1 cellular context compared by ENCODE assay signal in the genomic region with DNA sequence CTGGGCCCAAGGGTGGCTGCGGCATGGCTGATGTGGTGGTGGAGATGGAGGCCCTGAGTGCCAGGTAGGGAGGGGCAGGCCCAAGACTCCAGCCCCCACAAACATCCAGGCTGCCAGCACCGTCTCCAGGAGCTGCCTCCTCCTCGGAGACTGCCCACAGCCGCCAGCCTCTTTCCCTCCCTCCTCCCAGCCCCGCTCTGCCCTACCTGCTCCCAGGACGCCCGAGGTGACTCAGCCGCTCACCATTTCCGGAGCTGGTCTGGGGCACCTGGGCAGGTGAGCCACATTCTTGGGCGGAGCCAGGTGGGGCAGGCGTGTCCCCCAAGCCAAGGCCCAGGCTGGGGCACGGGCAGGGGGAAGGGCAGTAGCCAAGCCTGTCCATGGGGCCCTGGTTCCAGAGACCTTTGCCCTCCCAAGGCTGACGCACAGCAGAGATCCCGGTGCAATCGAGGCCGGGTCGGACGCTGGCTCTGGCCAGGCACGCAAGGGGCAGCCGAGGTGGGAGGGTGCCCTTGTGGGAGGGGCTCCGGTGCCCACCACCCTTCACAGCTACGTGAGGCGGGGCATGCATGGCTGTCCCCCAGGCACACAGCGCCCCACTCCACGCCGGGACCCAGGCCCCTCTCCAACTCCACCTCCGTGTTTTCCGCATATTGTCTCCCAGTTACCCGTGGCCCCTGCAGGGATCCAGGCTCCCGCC.
TF ChIP-seq lines count a peak whose summit lies in the region.

No MANE protein-coding gene starts in this region.

TF ChIP-seq in HepG2, 621 proteins besides CTCF, POLR2A, EP300 and RAD21 (continued from another document):
- TF ChIP-seq, protein P1, sequence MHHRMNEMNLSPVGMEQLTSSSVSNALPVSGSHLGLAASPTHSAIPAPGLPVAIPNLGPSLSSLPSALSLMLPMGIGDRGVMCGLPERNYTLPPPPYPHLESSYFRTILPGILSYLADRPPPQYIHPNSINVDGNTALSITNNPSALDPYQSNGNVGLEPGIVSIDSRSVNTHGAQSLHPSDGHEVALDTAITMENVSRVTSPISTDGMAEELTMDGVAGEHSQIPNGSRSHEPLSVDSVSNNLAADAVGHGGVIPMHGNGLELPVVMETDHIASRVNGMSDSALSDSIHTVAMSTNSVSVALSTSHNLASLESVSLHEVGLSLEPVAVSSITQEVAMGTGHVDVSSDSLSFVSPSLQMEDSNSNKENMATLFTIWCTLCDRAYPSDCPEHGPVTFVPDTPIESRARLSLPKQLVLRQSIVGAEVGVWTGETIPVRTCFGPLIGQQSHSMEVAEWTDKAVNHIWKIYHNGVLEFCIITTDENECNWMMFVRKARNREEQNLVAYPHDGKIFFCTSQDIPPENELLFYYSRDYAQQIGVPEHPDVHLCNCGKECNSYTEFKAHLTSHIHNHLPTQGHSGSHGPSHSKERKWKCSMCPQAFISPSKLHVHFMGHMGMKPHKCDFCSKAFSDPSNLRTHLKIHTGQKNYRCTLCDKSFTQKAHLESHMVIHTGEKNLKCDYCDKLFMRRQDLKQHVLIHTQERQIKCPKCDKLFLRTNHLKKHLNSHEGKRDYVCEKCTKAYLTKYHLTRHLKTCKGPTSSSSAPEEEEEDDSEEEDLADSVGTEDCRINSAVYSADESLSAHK (CRISPR knock-in tag; IDR thresholded peaks at IDR 0.05; ENCODE audit: borderline replicate concordance) = no peak
- TF ChIP-seq, protein P2, sequence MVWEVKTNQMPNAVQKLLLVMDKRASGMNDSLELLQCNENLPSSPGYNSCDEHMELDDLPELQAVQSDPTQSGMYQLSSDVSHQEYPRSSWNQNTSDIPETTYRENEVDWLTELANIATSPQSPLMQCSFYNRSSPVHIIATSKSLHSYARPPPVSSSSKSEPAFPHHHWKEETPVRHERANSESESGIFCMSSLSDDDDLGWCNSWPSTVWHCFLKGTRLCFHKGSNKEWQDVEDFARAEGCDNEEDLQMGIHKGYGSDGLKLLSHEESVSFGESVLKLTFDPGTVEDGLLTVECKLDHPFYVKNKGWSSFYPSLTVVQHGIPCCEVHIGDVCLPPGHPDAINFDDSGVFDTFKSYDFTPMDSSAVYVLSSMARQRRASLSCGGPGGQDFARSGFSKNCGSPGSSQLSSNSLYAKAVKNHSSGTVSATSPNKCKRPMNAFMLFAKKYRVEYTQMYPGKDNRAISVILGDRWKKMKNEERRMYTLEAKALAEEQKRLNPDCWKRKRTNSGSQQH (CRISPR knock-in tag; IDR thresholded peaks at IDR 0.05; ENCODE audit: low read depth) = no peak
- TF ChIP-seq ZNF354B (CRISPR knock-in tag; IDR thresholded peaks at IDR 0.05) (no peak), PHF21A (CRISPR knock-in tag; IDR thresholded peaks at IDR 0.05) (no peak), MEIS2 (CRISPR knock-in tag; IDR thresholded peaks at IDR 0.05) (no peak), SMYD3 (CRISPR knock-in tag; IDR thresholded peaks at IDR 0.05) (no peak), RCOR2 (CRISPR knock-in tag; IDR thresholded peaks at IDR 0.05) (no peak), ZBTB21 (CRISPR knock-in tag; IDR thresholded peaks at IDR 0.05) (no peak), SRSF1 (optimal IDR thresholded peaks at IDR 0.05; ENCODE audit: low read depth, low read length) (no peak), AGO2 (optimal IDR thresholded peaks at IDR 0.05; ENCODE audit: low read depth, low read length) (no peak), RXRB (CRISPR knock-in tag; IDR thresholded peaks at IDR 0.05; ENCODE audit: borderline replicate concordance) (0 out of 2 replicates have a peak, but pooled peaks have one; percentile 11), SYNCRIP (IDR thresholded peaks at IDR 0.05; ENCODE audit: insufficient read depth, low read depth, low read length) (no peak), ZNF205 (CRISPR knock-in tag; IDR thresholded peaks at IDR 0.05) (no peak), ZC3H4 (CRISPR knock-in tag; IDR thresholded peaks at IDR 0.05; ENCODE audit: borderline replicate concordance) (no peak), CCAR2 (optimal IDR thresholded peaks at IDR 0.05; ENCODE audit: low read depth, low read length) (no peak), ZBTB38 (CRISPR knock-in tag; IDR thresholded peaks at IDR 0.05) (peak; percentile 49), ZNF138 (CRISPR knock-in tag; IDR thresholded peaks at IDR 0.05; ENCODE audit: low read depth) (no peak), RBFOX2 (IDR thresholded peaks at IDR 0.05; ENCODE audit: low read depth, low read length) (peak; percentile 68), NFYB (CRISPR knock-in tag; IDR thresholded peaks at IDR 0.05) (no peak), TCF12 (IDR thresholded peaks at IDR 0.05) (no peak), TCF12 (CRISPR knock-in tag; IDR thresholded peaks at IDR 0.05) (0 out of 2 replicates have a peak, but pooled peaks have one; percentile 25), RFX5 (IDR thresholded peaks at IDR 0.05; ENCODE audit: low read depth, low read length) (no peak), ZNF672 (CRISPR knock-in tag; IDR thresholded peaks at IDR 0.05) (no peak), ZNF430 (CRISPR knock-in tag; IDR thresholded peaks at IDR 0.05) (no peak), HOXD1 (CRISPR knock-in tag; IDR thresholded peaks at IDR 0.05) (no peak), ZNF329 (CRISPR knock-in tag; IDR thresholded peaks at IDR 0.05; ENCODE audit: low read depth) (no peak), POLR2G (IDR thresholded peaks at IDR 0.05; ENCODE audit: low read depth, low read length) (no peak), TRIM24 (CRISPR knock-in tag; IDR thresholded peaks at IDR 0.05) (no peak), ZFX (CRISPR knock-in tag; IDR thresholded peaks at IDR 0.05; ENCODE audit: low read depth) (peak; percentile 43; the same call in 1 of the 2 replicates), ZNF850 (CRISPR knock-in tag; conservative IDR thresholded peaks at IDR 0.05) (no peak), CHD2 (IDR thresholded peaks at IDR 0.05; ENCODE audit: low read depth, low read length) (no peak), MED8 (CRISPR knock-in tag; IDR thresholded peaks at IDR 0.05; ENCODE audit: insufficient replicate concordance) (no peak), ZNF225 (CRISPR knock-in tag; IDR thresholded peaks at IDR 0.05) (peak; percentile 35; the same call in 1 of the 2 replicates)
- TF ChIP-seq, protein P3, sequence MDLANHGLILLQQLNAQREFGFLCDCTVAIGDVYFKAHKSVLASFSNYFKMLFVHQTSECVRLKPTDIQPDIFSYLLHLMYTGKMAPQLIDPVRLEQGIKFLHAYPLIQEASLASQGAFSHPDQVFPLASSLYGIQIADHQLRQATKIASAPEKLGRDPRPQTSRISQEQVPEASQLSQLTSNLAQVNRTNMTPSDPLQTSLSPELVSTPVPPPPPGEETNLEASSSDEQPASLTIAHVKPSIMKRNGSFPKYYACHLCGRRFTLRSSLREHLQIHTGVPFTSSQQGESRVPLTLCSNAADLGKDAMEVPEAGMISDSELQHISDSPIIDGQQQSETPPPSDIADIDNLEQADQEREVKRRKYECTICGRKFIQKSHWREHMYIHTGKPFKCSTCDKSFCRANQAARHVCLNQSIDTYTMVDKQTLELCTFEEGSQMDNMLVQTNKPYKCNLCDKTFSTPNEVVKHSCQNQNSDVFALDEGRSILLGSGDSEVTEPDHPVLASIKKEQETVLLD (CRISPR knock-in tag; IDR thresholded peaks at IDR 0.05; ENCODE audit: low read depth) = no peak
- TF ChIP-seq, protein P4, sequence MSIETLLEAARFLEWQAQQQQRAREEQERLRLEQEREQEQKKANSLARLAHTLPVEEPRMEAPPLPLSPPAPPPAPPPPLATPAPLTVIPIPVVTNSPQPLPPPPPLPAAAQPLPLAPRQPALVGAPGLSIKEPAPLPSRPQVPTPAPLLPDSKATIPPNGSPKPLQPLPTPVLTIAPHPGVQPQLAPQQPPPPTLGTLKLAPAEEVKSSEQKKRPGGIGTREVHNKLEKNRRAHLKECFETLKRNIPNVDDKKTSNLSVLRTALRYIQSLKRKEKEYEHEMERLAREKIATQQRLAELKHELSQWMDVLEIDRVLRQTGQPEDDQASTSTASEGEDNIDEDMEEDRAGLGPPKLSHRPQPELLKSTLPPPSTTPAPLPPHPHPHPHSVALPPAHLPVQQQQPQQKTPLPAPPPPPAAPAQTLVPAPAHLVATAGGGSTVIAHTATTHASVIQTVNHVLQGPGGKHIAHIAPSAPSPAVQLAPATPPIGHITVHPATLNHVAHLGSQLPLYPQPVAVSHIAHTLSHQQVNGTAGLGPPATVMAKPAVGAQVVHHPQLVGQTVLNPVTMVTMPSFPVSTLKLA (IDR thresholded peaks at IDR 0.05) = no peak
- TF ChIP-seq, protein P5, sequence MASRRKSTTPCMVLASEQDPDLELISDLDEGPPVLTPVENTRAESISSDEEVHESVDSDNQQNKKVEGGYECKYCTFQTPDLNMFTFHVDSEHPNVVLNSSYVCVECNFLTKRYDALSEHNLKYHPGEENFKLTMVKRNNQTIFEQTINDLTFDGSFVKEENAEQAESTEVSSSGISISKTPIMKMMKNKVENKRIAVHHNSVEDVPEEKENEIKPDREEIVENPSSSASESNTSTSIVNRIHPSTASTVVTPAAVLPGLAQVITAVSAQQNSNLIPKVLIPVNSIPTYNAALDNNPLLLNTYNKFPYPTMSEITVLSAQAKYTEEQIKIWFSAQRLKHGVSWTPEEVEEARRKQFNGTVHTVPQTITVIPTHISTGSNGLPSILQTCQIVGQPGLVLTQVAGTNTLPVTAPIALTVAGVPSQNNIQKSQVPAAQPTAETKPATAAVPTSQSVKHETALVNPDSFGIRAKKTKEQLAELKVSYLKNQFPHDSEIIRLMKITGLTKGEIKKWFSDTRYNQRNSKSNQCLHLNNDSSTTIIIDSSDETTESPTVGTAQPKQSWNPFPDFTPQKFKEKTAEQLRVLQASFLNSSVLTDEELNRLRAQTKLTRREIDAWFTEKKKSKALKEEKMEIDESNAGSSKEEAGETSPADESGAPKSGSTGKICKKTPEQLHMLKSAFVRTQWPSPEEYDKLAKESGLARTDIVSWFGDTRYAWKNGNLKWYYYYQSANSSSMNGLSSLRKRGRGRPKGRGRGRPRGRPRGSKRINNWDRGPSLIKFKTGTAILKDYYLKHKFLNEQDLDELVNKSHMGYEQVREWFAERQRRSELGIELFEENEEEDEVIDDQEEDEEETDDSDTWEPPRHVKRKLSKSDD (CRISPR knock-in tag; IDR thresholded peaks at IDR 0.05; ENCODE audit: low read depth) = peak; percentile 29; the same call in 1 of the 2 replicates
- TF ChIP-seq, protein P6, sequence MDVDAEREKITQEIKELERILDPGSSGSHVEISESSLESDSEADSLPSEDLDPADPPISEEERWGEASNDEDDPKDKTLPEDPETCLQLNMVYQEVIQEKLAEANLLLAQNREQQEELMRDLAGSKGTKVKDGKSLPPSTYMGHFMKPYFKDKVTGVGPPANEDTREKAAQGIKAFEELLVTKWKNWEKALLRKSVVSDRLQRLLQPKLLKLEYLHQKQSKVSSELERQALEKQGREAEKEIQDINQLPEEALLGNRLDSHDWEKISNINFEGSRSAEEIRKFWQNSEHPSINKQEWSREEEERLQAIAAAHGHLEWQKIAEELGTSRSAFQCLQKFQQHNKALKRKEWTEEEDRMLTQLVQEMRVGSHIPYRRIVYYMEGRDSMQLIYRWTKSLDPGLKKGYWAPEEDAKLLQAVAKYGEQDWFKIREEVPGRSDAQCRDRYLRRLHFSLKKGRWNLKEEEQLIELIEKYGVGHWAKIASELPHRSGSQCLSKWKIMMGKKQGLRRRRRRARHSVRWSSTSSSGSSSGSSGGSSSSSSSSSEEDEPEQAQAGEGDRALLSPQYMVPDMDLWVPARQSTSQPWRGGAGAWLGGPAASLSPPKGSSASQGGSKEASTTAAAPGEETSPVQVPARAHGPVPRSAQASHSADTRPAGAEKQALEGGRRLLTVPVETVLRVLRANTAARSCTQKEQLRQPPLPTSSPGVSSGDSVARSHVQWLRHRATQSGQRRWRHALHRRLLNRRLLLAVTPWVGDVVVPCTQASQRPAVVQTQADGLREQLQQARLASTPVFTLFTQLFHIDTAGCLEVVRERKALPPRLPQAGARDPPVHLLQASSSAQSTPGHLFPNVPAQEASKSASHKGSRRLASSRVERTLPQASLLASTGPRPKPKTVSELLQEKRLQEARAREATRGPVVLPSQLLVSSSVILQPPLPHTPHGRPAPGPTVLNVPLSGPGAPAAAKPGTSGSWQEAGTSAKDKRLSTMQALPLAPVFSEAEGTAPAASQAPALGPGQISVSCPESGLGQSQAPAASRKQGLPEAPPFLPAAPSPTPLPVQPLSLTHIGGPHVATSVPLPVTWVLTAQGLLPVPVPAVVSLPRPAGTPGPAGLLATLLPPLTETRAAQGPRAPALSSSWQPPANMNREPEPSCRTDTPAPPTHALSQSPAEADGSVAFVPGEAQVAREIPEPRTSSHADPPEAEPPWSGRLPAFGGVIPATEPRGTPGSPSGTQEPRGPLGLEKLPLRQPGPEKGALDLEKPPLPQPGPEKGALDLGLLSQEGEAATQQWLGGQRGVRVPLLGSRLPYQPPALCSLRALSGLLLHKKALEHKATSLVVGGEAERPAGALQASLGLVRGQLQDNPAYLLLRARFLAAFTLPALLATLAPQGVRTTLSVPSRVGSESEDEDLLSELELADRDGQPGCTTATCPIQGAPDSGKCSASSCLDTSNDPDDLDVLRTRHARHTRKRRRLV (CRISPR knock-in tag; IDR thresholded peaks at IDR 0.05) = no peak
- TF ChIP-seq, protein P7, sequence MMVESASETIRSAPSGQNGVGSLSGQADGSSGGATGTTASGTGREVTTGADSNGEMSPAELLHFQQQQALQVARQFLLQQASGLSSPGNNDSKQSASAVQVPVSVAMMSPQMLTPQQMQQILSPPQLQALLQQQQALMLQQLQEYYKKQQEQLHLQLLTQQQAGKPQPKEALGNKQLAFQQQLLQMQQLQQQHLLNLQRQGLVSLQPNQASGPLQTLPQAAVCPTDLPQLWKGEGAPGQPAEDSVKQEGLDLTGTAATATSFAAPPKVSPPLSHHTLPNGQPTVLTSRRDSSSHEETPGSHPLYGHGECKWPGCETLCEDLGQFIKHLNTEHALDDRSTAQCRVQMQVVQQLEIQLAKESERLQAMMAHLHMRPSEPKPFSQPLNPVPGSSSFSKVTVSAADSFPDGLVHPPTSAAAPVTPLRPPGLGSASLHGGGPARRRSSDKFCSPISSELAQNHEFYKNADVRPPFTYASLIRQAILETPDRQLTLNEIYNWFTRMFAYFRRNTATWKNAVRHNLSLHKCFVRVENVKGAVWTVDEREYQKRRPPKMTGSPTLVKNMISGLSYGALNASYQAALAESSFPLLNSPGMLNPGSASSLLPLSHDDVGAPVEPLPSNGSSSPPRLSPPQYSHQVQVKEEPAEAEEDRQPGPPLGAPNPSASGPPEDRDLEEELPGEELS (CRISPR knock-in tag; IDR thresholded peaks at IDR 0.05) = no peak
- TF ChIP-seq, protein P8, sequence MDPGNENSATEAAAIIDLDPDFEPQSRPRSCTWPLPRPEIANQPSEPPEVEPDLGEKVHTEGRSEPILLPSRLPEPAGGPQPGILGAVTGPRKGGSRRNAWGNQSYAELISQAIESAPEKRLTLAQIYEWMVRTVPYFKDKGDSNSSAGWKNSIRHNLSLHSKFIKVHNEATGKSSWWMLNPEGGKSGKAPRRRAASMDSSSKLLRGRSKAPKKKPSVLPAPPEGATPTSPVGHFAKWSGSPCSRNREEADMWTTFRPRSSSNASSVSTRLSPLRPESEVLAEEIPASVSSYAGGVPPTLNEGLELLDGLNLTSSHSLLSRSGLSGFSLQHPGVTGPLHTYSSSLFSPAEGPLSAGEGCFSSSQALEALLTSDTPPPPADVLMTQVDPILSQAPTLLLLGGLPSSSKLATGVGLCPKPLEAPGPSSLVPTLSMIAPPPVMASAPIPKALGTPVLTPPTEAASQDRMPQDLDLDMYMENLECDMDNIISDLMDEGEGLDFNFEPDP (CRISPR knock-in tag; conservative IDR thresholded peaks at IDR 0.05) = no peak
